Comparison of ENCODE assay signal across 16 cellular contexts in the genomic region with DNA sequence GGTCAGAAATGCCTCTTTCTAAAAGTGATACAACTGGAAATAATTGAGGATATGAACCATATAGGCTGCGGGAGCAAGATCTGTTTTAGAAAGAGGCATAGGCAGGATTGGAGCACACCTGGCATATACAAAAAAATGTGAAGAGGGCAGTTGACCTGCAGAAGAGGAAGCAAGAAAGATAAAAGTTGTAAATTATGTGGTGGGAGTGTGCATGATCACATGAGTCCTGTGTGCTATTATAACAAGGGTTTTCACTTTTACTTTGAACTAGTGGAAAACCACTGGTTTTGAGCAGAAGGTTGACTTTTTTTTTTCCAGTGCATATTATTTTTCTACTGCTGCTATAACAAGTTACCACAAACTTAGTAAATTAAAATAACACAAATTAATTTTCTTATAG.
A peak's percentile ranks its signal among the peaks of the same experiment; 100 is the strongest.
DNase-seq lines count a peak whose midpoint lies in the region; ATAC-seq lines count a peak whose summit lies in the region.
"Had no signal": no experiment of that assay in that cellular context is flagged by ENCODE, and none has a peak within 500 bp of the region (broad histone marks: within the 10 kb centered on the region; RNA-seq: fewer than 3 reads in every experiment).

No MANE protein-coding gene starts in this region.

- ATAC-seq in GM18868 (IDR thresholded peaks at IDR 0.05; ENCODE audit: unreplicated experiment) (peak; percentile 74), GM21723 (IDR thresholded peaks at IDR 0.05; ENCODE audit: unreplicated experiment) (peak; percentile 75), HG03135 (IDR thresholded peaks at IDR 0.05; ENCODE audit: unreplicated experiment) (peak; percentile 85)
- ATAC-seq: effector memory CD8-positive, alpha-beta T cell; left ventricle myocardium superior had no signal

- DNase-seq in OCI-M1 (lab: John Stamatoyannopoulos, UW): peak; percentile 58
- no peak for DNase-seq in activated CD4-positive, alpha-beta T cell treated with anti-CD3 and anti-CD28 coated beads, Interleukin-2, amount 50 U/mL, for 1 hour
- no peak for DNase-seq in activated T-cell treated with anti-CD3 and anti-CD28 coated beads, Interleukin-2, amount 50 U/mL, for 1 hour
- DNase-seq in epidermal melanocyte (ENCODE audit: insufficient read length, low spot score): no peak
- no peak for DNase-seq in NCI-H446 (lab: John Stamatoyannopoulos, UW)
- DNase-seq: activated CD4-positive, alpha-beta T cell treated with anti-CD3 and anti-CD28 coated beads for 4 hours; activated CD8-positive, alpha-beta memory T cell treated with anti-CD3 and anti-CD28 coated beads, Interleukin-2, amount 50 U/mL, for 48 hours; activated naive CD4-positive, alpha-beta T cell; effector memory CD8-positive, alpha-beta T cell; head of caudate nucleus; left ventricle myocardium superior; NCI-H146; NK-92 treated with Interleukin-12 subunit alpha and Interleukin-12 subunit beta, amount 100 ng/mL, for 24 hours had no signal
